Comparison of ENCODE assay signal across 22 cellular contexts in genomic region chr20:1319462-1319861, GRCh38.
"Had no signal": no experiment of that assay in that cellular context is flagged by ENCODE, and none has a peak within 500 bp of the region (broad histone marks: within the 10 kb centered on the region; RNA-seq: fewer than 3 reads in every experiment).

No MANE protein-coding gene starts in this region.

- H3K4me3 ChIP-seq: dorsolateral prefrontal cortex, left ventricle myocardium inferior, lower lobe of right lung, prostate gland, skin epidermis, suprapubic skin, transverse colon, vagina had no signal

- ATAC-seq: left colon; lower lobe of right lung; natural killer cell; right cardiac atrium; stimulated activated naive CD8-positive, alpha-beta T cell treated with anti-CD3 and anti-CD28 coated beads, Interleukin-15, amount 100 ng/mL, for 72 hours had no signal

- H3K9ac ChIP-seq: parathyroid adenoma had no signal

- H3K27ac ChIP-seq: dorsolateral prefrontal cortex, left ventricle myocardium inferior, lower lobe of right lung, neutrophil, parathyroid adenoma, prostate gland, skin epidermis, suprapubic skin, transverse colon, vagina had no signal

- H3K27me3 ChIP-seq: dorsolateral prefrontal cortex, neutrophil, suprapubic skin, transverse colon, vagina had no signal

- DNase-seq: effector CD4-positive, alpha-beta T cell; hypothalamus; immature natural killer cell; islet precursor cell; kidney glomerular epithelial cell; left colon; left ventricle myocardium inferior; natural killer cell; stimulated activated CD4-positive, alpha-beta T cell treated with anti-CD3 and anti-CD28 coated beads, Interleukin-15, amount 100 ng/mL, for 24 hours; stimulated activated CD4-positive, alpha-beta T cell treated with anti-CD3 and anti-CD28 coated beads, Interleukin-2, amount 100 ng/mL, for 48 hours; stimulated activated naive CD4-positive, alpha-beta T cell; stimulated activated naive CD8-positive, alpha-beta T cell treated with anti-CD3 and anti-CD28 coated beads, Interleukin-15, amount 100 ng/mL, for 72 hours; transverse colon had no signal

- H3K4me1 ChIP-seq: parathyroid adenoma, prostate gland had no signal

- H2AFZ ChIP-seq: parathyroid adenoma had no signal

- H3K9me3 ChIP-seq: left ventricle myocardium inferior, lower lobe of right lung, neutrophil, prostate gland, suprapubic skin, transverse colon, vagina had no signal

- H3K36me3 ChIP-seq: left ventricle myocardium inferior, lower lobe of right lung, neutrophil, prostate gland, suprapubic skin, transverse colon, vagina had no signal
